16 cellular contexts compared by ENCODE assay signal in genomic region chr17:77667478-77667877, GRCh38.
DNase-seq lines count a peak whose midpoint lies in the region; ATAC-seq and TF ChIP-seq lines count a peak whose summit lies in the region.
"Had no signal": no experiment of that assay in that cellular context is flagged by ENCODE, and none has a peak within 500 bp of the region (broad histone marks: within the 10 kb centered on the region; RNA-seq: fewer than 3 reads in every experiment).

No MANE protein-coding gene starts in this region.

- no peaks in the 10 kb centered on the region for H3K9me3 ChIP-seq in CD4-positive, alpha-beta memory T cell (ENCODE audit: control insufficient read depth in 1 of 2, low read length in 2 of 2)
- no peaks in the 10 kb centered on the region for H3K9me3 ChIP-seq in ovary

- H3K27ac Mint-ChIP-seq in CD4-positive, alpha-beta memory T cell: peak overlapping the region; percentile 82 to 98 (median 97)
- peak overlapping the region; percentile 97 for H3K27ac Mint-ChIP-seq in activated CD8-positive, alpha-beta T cell treated with anti-CD3 and anti-CD28 coated beads, Interleukin-2, amount 10 ng/mL, durations not matched to agents 7 days and 5 days
- peak overlapping the region; percentile 96 to 97 for H3K27ac Mint-ChIP-seq in natural killer cell treated with Interleukin-12 subunit alpha and Interleukin-12 subunit beta and Interleukin-15 and Interleukin-18, amount 100 ng/mL, for 72 hours

- intact Hi-C loops in CD4-positive, alpha-beta memory T cell (cut with micrococcal nuclease): loop anchor here (1.0 to 10.0 kb wide), 3 partner anchors 25 to 291 kb away; partner anchors contain the start of gene TNRC6C
- intact Hi-C loops in left cardiac atrium (cut with DNase I) (no loop called here), ovary (cut with DNase I) (no loop called here)

- no peaks in the 10 kb centered on the region for H3K27me3 ChIP-seq in CD4-positive, alpha-beta memory T cell (ENCODE audit: insufficient read depth, low read length)
- no peaks in the 10 kb centered on the region for H3K27me3 ChIP-seq in ovary
- H3K27me3 ChIP-seq: right atrium auricular region, uterus had no signal

- H3K4me3 ChIP-seq in CD4-positive, alpha-beta memory T cell (ENCODE audit: low read length in 2 of 2): peak overlapping the region; percentile 49 to 53
- no peak overlapping the region for H3K4me3 ChIP-seq in ovary
- H3K4me3 ChIP-seq: K562, right atrium auricular region, uterus had no signal

- H3K36me3 ChIP-seq in CD4-positive, alpha-beta memory T cell (ENCODE audit: insufficient read depth, low read length): no peaks in the 10 kb centered on the region
- no peaks in the 10 kb centered on the region for H3K36me3 ChIP-seq in ovary
- H3K36me3 ChIP-seq: right atrium auricular region, uterus had no signal

- CTCF ChIA-PET in CD4-positive, alpha-beta memory T cell (lab: Charles Lee; ENCODE audit: partially characterized antibody): interaction anchor here (1.0 to 1.4 kb wide), 4 partner anchors 15 to 238 kb away, joined by 3 to 5 read pairs (median 4); no protein-coding TSS in a partner anchor
- CTCF ChIA-PET in HEK293T (lab: Yijun Ruan, JAX): no interaction called here
- CTCF ChIA-PET in activated CD8-positive, alpha-beta T cell treated with anti-CD3 and anti-CD28 coated beads, Interleukin-2, amount 10 ng/mL, durations not matched to agents 7 days and 5 days (lab: Charles Lee): interaction anchor here (0.8 to 3.7 kb wide), 5 partner anchors 18 to 125 kb away, joined by 3 to 37 read pairs (median 4); no protein-coding TSS in a partner anchor

- no peak for TF ChIP-seq CTCF in ovary (IDR thresholded peaks at IDR 0.05)

- H3K27me3 Mint-ChIP-seq in CD4-positive, alpha-beta memory T cell: no peaks in the 10 kb centered on the region
- no peaks in the 10 kb centered on the region for H3K27me3 Mint-ChIP-seq in activated CD8-positive, alpha-beta T cell treated with anti-CD3 and anti-CD28 coated beads, Interleukin-2, amount 10 ng/mL, durations not matched to agents 7 days and 5 days (ENCODE audit: low read depth)
- no peaks in the 10 kb centered on the region for H3K27me3 Mint-ChIP-seq in natural killer cell treated with Interleukin-12 subunit alpha and Interleukin-12 subunit beta and Interleukin-15 and Interleukin-18, amount 100 ng/mL, for 72 hours

- H3K36me3 Mint-ChIP-seq in CD4-positive, alpha-beta memory T cell: peaks cover 9 to 13% of the 10 kb centered on the region in 2 donors
- H3K36me3 Mint-ChIP-seq in activated CD8-positive, alpha-beta T cell treated with anti-CD3 and anti-CD28 coated beads, Interleukin-2, amount 10 ng/mL, durations not matched to agents 7 days and 5 days (ENCODE audit: low read depth): peaks cover 44% of the 10 kb centered on the region
- H3K36me3 Mint-ChIP-seq in natural killer cell treated with Interleukin-12 subunit alpha and Interleukin-12 subunit beta and Interleukin-15 and Interleukin-18, amount 100 ng/mL, for 72 hours: peaks cover 24% of the 10 kb centered on the region

- H3K4me3 Mint-ChIP-seq in CD4-positive, alpha-beta memory T cell: peak overlapping the region; percentile 81 to 98 (median 90)
- H3K4me3 Mint-ChIP-seq in activated CD8-positive, alpha-beta T cell treated with anti-CD3 and anti-CD28 coated beads, Interleukin-2, amount 10 ng/mL, durations not matched to agents 7 days and 5 days: peak overlapping the region; percentile 82
- peak overlapping the region; percentile 96 for H3K4me3 Mint-ChIP-seq in natural killer cell treated with Interleukin-12 subunit alpha and Interleukin-12 subunit beta and Interleukin-15 and Interleukin-18, amount 100 ng/mL, for 72 hours

- peaks cover 35% of the 10 kb centered on the region for H3K4me1 ChIP-seq in CD4-positive, alpha-beta memory T cell (ENCODE audit: insufficient read depth, low read length)
- no peaks in the 10 kb centered on the region for H3K4me1 ChIP-seq in ovary (ENCODE audit: insufficient read depth)
- H3K4me1 ChIP-seq: uterus had no signal

- no peak for DNase-seq in CD4-positive, alpha-beta memory T cell
- no peak for DNase-seq in HEK293T (ENCODE audit: extremely low spot score)
- DNase-seq in activated CD8-positive, alpha-beta T cell treated with anti-CD3 and anti-CD28 coated beads, Interleukin-2, amount 10 ng/mL, durations not matched to agents 7 days and 5 days: no peak
- no peak for DNase-seq in natural killer cell treated with Interleukin-12 subunit alpha and Interleukin-12 subunit beta and Interleukin-15 and Interleukin-18, amount 100 ng/mL, for 72 hours (ENCODE audit: low spot score)
- DNase-seq in NCI-H1105 treated with DMSO at 0.1 percent for 48 hours (lab: John Stamatoyannopoulos, UW): no peak
- DNase-seq in left cardiac atrium: no peak
- DNase-seq in ovary: no peak
- DNase-seq: erythroblast, mammary epithelial cell, NCI-H1436 treated with DMSO at 0.1 percent for 48 hours, NCI-H446, uterus had no signal

- ATAC-seq in activated CD8-positive, alpha-beta T cell treated with anti-CD3 and anti-CD28 coated beads, Interleukin-2, amount 10 ng/mL, durations not matched to agents 7 days and 5 days: peak; percentile 1
- peak in 1 of 2 donors; percentile 39 for ATAC-seq in natural killer cell treated with Interleukin-12 subunit alpha and Interleukin-12 subunit beta and Interleukin-15 and Interleukin-18, amount 100 ng/mL, for 72 hours
- no peak for ATAC-seq in left cardiac atrium
- ATAC-seq: HCT116, K562 had no signal

- TF ChIP-seq EP300 in ovary (IDR thresholded peaks at IDR 0.05): no peak

- peaks cover 46 to 70% (median 52%) of the 10 kb centered on the region in 4 donors for H3K4me1 Mint-ChIP-seq in CD4-positive, alpha-beta memory T cell
- peaks cover 51% of the 10 kb centered on the region for H3K4me1 Mint-ChIP-seq in activated CD8-positive, alpha-beta T cell treated with anti-CD3 and anti-CD28 coated beads, Interleukin-2, amount 10 ng/mL, durations not matched to agents 7 days and 5 days (ENCODE audit: low read depth)
- H3K4me1 Mint-ChIP-seq in natural killer cell treated with Interleukin-12 subunit alpha and Interleukin-12 subunit beta and Interleukin-15 and Interleukin-18, amount 100 ng/mL, for 72 hours (ENCODE audit: low read depth in 2 of 2): peaks cover 37 to 39% of the 10 kb centered on the region in 2 donors

- POLR2A ChIA-PET in CD4-positive, alpha-beta memory T cell (lab: Charles Lee; ENCODE audit: partially characterized antibody): interaction anchor here (0.6 to 4.7 kb wide), 20 partner anchors 9 to 462 kb away, joined by 3 to 64 read pairs (median 4); partner anchors contain the start of gene TNRC6C
- POLR2A ChIA-PET in HEK293T (lab: Yijun Ruan, JAX): no interaction called here
- POLR2A ChIA-PET in activated CD8-positive, alpha-beta T cell treated with anti-CD3 and anti-CD28 coated beads, Interleukin-2, amount 10 ng/mL, durations not matched to agents 7 days and 5 days (lab: Charles Lee): interaction anchor here (0.6 to 1.8 kb wide), 9 partner anchors 10 to 463 kb away, joined by 3 to 40 read pairs (median 4); partner anchors contain the start of genes TMC8 and TNRC6C

- WGBS in ovary, 3 donors: 71 to 82% (median 74%) methylated on average over 1 of the region's 1 CpG

- no peak for TF ChIP-seq POLR2A in ovary (IDR thresholded peaks at IDR 0.05)

- H3K27ac ChIP-seq in CD4-positive, alpha-beta memory T cell (ENCODE audit: low read depth, low read length): peak overlapping the region; percentile 54
- no peak overlapping the region for H3K27ac ChIP-seq in ovary
- H3K27ac ChIP-seq: C4-2B, right atrium auricular region, uterus had no signal

- H3K9me3 Mint-ChIP-seq in CD4-positive, alpha-beta memory T cell: peaks cover 0 to 10% (median 5%) of the 10 kb centered on the region in 8 donors
- peaks cover 15% of the 10 kb centered on the region for H3K9me3 Mint-ChIP-seq in activated CD8-positive, alpha-beta T cell treated with anti-CD3 and anti-CD28 coated beads, Interleukin-2, amount 10 ng/mL, durations not matched to agents 7 days and 5 days (ENCODE audit: insufficient read depth)
- H3K9me3 Mint-ChIP-seq in natural killer cell treated with Interleukin-12 subunit alpha and Interleukin-12 subunit beta and Interleukin-15 and Interleukin-18, amount 100 ng/mL, for 72 hours: peaks cover 9% of the 10 kb centered on the region

TF ChIP-seq in HEK293T, 16 proteins besides CTCF, POLR2A, EP300 and RAD21:
- TF ChIP-seq TARDBP (IDR thresholded peaks at IDR 0.05): no peak
- peak; percentile 21; the same call in 1 of the 2 replicates for TF ChIP-seq PKNOX1 (IDR thresholded peaks at IDR 0.05)
- TF ChIP-seq HDGF (IDR thresholded peaks at IDR 0.05; ENCODE audit: borderline replicate concordance): no peak
